Comparison of ENCODE assay signal across 8 cellular contexts in genomic region chr2:170361359-170361936, GRCh38.
DNase-seq lines count a peak whose midpoint lies in the region; ATAC-seq, FAIRE-seq and TF ChIP-seq lines count a peak whose summit lies in the region.

No MANE protein-coding gene starts in this region.

- H3K4me2 ChIP-seq in parathyroid adenoma (ENCODE audit: low read length): peak overlapping the region; percentile 40

- no peak for ATAC-seq in GM21825 (IDR thresholded peaks at IDR 0.05; ENCODE audit: unreplicated experiment)

- no peak overlapping the region for H3K27ac ChIP-seq in parathyroid adenoma
- H3K27ac ChIP-seq in vagina: no peak overlapping the region

- TF ChIP-seq POLR2A in H54 (IDR thresholded peaks at IDR 0.05; ENCODE audit: low read depth, low read length) (no peak), vagina (IDR thresholded peaks at IDR 0.05) (no peak)

- H3K36me3 ChIP-seq in parathyroid adenoma (ENCODE audit: control insufficient read depth, insufficient read depth, low read length) (no peaks in the 10 kb centered on the region), vagina (no peaks in the 10 kb centered on the region)

- FAIRE-seq in H54 (lab: Jason Lieb, UNC): peak; percentile 90

- intact Hi-C loops in vagina (cut with DNase I): no loop called here

- H3K9me3 ChIP-seq in parathyroid adenoma (ENCODE audit: control insufficient read depth, low read length): no peaks in the 10 kb centered on the region
- H3K9me3 ChIP-seq in vagina: no peaks in the 10 kb centered on the region

- TF ChIP-seq CTCF in fibroblast of the aortic adventitia (IDR thresholded peaks at IDR 0.05; ENCODE audit: insufficient read depth, low read length): peak; percentile 57
- peak; percentile 58 for TF ChIP-seq CTCF in parathyroid adenoma (IDR thresholded peaks at IDR 0.05)
- no peak for TF ChIP-seq CTCF in vagina (IDR thresholded peaks at IDR 0.05)

- H3K9ac ChIP-seq in parathyroid adenoma: no peak overlapping the region

- H3K4me1 ChIP-seq in parathyroid adenoma (no peaks in the 10 kb centered on the region), vagina (no peaks in the 10 kb centered on the region)

- H2AFZ ChIP-seq in parathyroid adenoma: peak overlapping the region; percentile 68

- H3K27me3 ChIP-seq in parathyroid adenoma (ENCODE audit: control insufficient read depth, insufficient read depth, low read length) (no peaks in the 10 kb centered on the region), vagina (no peaks in the 10 kb centered on the region)

- DNase-seq in DMS114 treated with DMSO at 0.1 percent for 48 hours (lab: John Stamatoyannopoulos, UW; ENCODE audit: unreplicated experiment): peak; percentile 36
- DNase-seq in H54 (ENCODE audit: insufficient read length, low spot score): peak; percentile 12
- peak; percentile 38 to 60 for DNase-seq in NOMO-1 (lab: John Stamatoyannopoulos, UW; ENCODE audit: unreplicated experiment in 2 of 2)
- DNase-seq in activated T-cell treated with anti-CD3 and anti-CD28 coated beads for 4 hours: peak; percentile 42
- DNase-seq in fibroblast of the aortic adventitia (ENCODE audit: low read depth): peak; percentile 49
- DNase-seq in vagina (ENCODE audit: extremely low spot score in 2 of 2): no peak

- H3K79me2 ChIP-seq in parathyroid adenoma: no peaks in the 10 kb centered on the region

- H3K4me3 ChIP-seq in fibroblast of the aortic adventitia (ENCODE audit: low read depth, low read length): no peak overlapping the region
- H3K4me3 ChIP-seq in parathyroid adenoma (ENCODE audit: low read depth, low read length): peak overlapping the region; percentile 4
- no peak overlapping the region for H3K4me3 ChIP-seq in vagina

Comparison
In these comparisons a context has a peak if more than half of its experiments do, and no peak if none do; other contexts are left out.
1. DNase-seq: peak in DMS114 treated with DMSO at 0.1 percent for 48 hours (single experiment), H54 (single experiment), NOMO-1 (2 of 2), activated T-cell treated with anti-CD3 and anti-CD28 coated beads for 4 hours (single experiment) and fibroblast of the aortic adventitia (single experiment); none in vagina (0 of 2).
2. CTCF ChIP-seq: peak in fibroblast of the aortic adventitia (single experiment) and parathyroid adenoma (single experiment); none in vagina (0 of 3).